In the genomic region with DNA sequence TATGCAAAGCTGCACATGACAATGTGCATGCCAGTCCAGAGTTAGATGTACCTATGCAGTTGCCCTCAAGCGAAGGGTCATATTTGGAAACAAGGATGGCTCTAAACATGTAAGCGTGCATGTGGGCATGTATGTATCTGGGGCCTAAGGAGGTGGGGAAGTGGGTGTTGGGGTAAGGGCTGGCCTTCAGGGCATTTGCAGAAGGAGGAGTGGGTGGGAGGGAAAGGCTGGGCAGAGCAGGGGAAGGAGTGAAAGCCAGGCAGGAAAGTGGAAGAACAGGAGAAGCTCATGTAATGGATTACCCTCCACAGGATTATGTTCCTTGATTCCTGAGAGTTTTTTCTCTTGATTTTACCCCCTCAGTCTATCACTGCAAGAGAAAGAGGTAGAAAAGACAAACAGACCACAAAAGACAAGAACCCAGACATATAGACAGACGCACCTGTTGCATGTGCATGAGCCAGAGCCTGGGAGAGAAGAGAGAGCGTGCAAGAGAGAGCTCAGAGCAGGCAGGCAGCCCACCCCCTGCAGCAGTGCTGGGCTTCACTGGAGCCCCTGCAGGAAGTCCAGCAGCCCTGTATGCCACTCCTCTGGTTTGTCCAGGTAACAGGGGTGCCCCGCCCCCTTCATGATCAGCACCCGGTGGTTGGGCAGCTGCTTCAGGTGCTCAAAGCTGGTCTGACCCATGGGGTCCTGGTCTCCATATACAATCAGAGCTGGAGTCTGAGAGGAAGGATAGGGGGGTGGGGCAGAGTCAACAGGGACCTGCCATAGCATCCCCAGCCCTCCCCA, we compare ENCODE assay signal across 1 cellular context.
TF ChIP-seq lines count a peak whose summit lies in the region.

No MANE protein-coding gene starts in this region.

TF ChIP-seq in H1, 55 proteins besides CTCF, POLR2A, EP300 and RAD21:
- no peak for TF ChIP-seq GTF2F1 (IDR thresholded peaks at IDR 0.05; ENCODE audit: borderline replicate concordance, low read depth, low read length)
- TF ChIP-seq, protein P1, sequence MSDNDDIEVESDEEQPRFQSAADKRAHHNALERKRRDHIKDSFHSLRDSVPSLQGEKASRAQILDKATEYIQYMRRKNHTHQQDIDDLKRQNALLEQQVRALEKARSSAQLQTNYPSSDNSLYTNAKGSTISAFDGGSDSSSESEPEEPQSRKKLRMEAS (IDR thresholded peaks at IDR 0.05): no peak
- TF ChIP-seq KDM1A (IDR thresholded peaks at IDR 0.05; ENCODE audit: borderline replicate concordance, low read length): no peak
- TF ChIP-seq, protein P2, sequence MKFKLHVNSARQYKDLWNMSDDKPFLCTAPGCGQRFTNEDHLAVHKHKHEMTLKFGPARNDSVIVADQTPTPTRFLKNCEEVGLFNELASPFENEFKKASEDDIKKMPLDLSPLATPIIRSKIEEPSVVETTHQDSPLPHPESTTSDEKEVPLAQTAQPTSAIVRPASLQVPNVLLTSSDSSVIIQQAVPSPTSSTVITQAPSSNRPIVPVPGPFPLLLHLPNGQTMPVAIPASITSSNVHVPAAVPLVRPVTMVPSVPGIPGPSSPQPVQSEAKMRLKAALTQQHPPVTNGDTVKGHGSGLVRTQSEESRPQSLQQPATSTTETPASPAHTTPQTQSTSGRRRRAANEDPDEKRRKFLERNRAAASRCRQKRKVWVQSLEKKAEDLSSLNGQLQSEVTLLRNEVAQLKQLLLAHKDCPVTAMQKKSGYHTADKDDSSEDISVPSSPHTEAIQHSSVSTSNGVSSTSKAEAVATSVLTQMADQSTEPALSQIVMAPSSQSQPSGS (IDR thresholded peaks at IDR 0.05; ENCODE audit: low read length): no peak
- TF ChIP-seq, protein P3, sequence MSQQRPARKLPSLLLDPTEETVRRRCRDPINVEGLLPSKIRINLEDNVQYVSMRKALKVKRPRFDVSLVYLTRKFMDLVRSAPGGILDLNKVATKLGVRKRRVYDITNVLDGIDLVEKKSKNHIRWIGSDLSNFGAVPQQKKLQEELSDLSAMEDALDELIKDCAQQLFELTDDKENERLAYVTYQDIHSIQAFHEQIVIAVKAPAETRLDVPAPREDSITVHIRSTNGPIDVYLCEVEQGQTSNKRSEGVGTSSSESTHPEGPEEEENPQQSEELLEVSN (IDR thresholded peaks at IDR 0.05): no peak
- TF ChIP-seq, protein P4, sequence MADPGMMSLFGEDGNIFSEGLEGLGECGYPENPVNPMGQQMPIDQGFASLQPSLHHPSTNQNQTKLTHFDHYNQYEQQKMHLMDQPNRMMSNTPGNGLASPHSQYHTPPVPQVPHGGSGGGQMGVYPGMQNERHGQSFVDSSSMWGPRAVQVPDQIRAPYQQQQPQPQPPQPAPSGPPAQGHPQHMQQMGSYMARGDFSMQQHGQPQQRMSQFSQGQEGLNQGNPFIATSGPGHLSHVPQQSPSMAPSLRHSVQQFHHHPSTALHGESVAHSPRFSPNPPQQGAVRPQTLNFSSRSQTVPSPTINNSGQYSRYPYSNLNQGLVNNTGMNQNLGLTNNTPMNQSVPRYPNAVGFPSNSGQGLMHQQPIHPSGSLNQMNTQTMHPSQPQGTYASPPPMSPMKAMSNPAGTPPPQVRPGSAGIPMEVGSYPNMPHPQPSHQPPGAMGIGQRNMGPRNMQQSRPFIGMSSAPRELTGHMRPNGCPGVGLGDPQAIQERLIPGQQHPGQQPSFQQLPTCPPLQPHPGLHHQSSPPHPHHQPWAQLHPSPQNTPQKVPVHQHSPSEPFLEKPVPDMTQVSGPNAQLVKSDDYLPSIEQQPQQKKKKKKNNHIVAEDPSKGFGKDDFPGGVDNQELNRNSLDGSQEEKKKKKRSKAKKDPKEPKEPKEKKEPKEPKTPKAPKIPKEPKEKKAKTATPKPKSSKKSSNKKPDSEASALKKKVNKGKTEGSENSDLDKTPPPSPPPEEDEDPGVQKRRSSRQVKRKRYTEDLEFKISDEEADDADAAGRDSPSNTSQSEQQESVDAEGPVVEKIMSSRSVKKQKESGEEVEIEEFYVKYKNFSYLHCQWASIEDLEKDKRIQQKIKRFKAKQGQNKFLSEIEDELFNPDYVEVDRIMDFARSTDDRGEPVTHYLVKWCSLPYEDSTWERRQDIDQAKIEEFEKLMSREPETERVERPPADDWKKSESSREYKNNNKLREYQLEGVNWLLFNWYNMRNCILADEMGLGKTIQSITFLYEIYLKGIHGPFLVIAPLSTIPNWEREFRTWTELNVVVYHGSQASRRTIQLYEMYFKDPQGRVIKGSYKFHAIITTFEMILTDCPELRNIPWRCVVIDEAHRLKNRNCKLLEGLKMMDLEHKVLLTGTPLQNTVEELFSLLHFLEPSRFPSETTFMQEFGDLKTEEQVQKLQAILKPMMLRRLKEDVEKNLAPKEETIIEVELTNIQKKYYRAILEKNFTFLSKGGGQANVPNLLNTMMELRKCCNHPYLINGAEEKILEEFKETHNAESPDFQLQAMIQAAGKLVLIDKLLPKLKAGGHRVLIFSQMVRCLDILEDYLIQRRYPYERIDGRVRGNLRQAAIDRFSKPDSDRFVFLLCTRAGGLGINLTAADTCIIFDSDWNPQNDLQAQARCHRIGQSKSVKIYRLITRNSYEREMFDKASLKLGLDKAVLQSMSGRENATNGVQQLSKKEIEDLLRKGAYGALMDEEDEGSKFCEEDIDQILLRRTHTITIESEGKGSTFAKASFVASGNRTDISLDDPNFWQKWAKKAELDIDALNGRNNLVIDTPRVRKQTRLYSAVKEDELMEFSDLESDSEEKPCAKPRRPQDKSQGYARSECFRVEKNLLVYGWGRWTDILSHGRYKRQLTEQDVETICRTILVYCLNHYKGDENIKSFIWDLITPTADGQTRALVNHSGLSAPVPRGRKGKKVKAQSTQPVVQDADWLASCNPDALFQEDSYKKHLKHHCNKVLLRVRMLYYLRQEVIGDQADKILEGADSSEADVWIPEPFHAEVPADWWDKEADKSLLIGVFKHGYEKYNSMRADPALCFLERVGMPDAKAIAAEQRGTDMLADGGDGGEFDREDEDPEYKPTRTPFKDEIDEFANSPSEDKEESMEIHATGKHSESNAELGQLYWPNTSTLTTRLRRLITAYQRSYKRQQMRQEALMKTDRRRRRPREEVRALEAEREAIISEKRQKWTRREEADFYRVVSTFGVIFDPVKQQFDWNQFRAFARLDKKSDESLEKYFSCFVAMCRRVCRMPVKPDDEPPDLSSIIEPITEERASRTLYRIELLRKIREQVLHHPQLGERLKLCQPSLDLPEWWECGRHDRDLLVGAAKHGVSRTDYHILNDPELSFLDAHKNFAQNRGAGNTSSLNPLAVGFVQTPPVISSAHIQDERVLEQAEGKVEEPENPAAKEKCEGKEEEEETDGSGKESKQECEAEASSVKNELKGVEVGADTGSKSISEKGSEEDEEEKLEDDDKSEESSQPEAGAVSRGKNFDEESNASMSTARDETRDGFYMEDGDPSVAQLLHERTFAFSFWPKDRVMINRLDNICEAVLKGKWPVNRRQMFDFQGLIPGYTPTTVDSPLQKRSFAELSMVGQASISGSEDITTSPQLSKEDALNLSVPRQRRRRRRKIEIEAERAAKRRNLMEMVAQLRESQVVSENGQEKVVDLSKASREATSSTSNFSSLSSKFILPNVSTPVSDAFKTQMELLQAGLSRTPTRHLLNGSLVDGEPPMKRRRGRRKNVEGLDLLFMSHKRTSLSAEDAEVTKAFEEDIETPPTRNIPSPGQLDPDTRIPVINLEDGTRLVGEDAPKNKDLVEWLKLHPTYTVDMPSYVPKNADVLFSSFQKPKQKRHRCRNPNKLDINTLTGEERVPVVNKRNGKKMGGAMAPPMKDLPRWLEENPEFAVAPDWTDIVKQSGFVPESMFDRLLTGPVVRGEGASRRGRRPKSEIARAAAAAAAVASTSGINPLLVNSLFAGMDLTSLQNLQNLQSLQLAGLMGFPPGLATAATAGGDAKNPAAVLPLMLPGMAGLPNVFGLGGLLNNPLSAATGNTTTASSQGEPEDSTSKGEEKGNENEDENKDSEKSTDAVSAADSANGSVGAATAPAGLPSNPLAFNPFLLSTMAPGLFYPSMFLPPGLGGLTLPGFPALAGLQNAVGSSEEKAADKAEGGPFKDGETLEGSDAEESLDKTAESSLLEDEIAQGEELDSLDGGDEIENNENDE (IDR thresholded peaks at IDR 0.05; ENCODE audit: insufficient replicate concordance, low read length): no peak
- no peak for TF ChIP-seq SUZ12 (IDR thresholded peaks at IDR 0.05; ENCODE audit: low read length)
- no peak for TF ChIP-seq KDM4A (IDR thresholded peaks at IDR 0.05; ENCODE audit: low read depth, low read length, severe bottlenecking)
- no peak for TF ChIP-seq FOSL1 (IDR thresholded peaks at IDR 0.05; ENCODE audit: insufficient read depth, low read depth, low read length)
- TF ChIP-seq SIX5 (IDR thresholded peaks at IDR 0.05; ENCODE audit: low read depth, low read length): no peak
- TF ChIP-seq BCL11A (IDR thresholded peaks at IDR 0.05; ENCODE audit: low read depth in 2 of 2, low read length in 2 of 2): no peak
- TF ChIP-seq SAP30 (IDR thresholded peaks at IDR 0.05; ENCODE audit: insufficient read depth, insufficient replicate concordance, low read length): no peak
- TF ChIP-seq CBX8 (IDR thresholded peaks at IDR 0.05; ENCODE audit: borderline replicate concordance, low read depth, low read length): no peak
- no peak for TF ChIP-seq CBX5 (IDR thresholded peaks at IDR 0.05; ENCODE audit: low read depth, low read length)
- no peak for TF ChIP-seq GABPA (IDR thresholded peaks at IDR 0.05; ENCODE audit: borderline replicate concordance, insufficient read depth, low read length)
- TF ChIP-seq ASH2L (IDR thresholded peaks at IDR 0.05; ENCODE audit: low read length): no peak
